Comparison of ENCODE assay signal across 9 cellular contexts in the genomic region with DNA sequence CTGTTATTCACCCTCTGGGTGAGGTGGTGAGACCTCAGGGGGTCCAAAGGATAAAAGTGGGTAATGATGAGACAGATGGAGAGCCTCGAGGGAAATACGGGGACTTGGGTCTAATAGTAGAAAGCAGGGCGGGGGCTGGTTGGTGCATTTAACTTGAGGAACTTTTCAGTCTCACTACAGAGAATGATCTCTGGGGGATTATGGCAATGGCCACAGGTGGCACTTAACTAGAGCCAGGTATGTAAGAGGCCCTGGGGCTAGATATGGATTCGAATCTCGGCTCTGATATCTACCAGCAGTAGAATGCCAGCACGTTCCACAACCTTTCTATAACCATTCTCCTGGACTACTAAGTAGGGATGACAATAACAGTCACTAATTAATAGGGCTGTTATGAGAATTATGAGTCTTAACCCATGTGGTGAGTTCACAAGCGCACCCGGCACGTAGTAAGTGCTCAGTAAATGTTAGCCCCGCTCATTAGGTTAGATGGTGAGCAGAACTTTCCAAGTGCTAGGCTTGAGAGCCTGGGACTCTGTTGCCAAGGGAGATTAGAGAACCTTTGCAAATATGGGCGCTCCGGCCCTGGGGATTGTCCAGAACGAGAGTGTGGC. TPM values are rescaled to one million over a fixed set of nuclear protein-coding genes. Genes with fewer than 3 reads are reported as not detected.
DNase-seq lines count a peak whose midpoint lies in the region; ATAC-seq and TF ChIP-seq lines count a peak whose summit lies in the region.
"Had no signal": no experiment of that assay in that cellular context is flagged by ENCODE, and none has a peak within 500 bp of the region (broad histone marks: within the 10 kb centered on the region; RNA-seq: fewer than 3 reads in every experiment).

No MANE protein-coding gene starts in this region.

- H3K36me3 Mint-ChIP-seq in Caco-2 (ENCODE audit: insufficient read depth, unreplicated experiment) (peaks cover 9% of the 10 kb centered on the region), osteocyte (ENCODE audit: unreplicated experiment) (no peaks in the 10 kb centered on the region)

- H3K4me3 ChIP-seq in Caco-2 (ENCODE audit: low read depth, low read length) (peak overlapping the region; percentile 82), ectodermal cell (ENCODE audit: insufficient read depth, low read depth, low read length) (peak overlapping the region; percentile 63)
- peak overlapping the region; percentile 46 for H3K4me3 ChIP-seq in Jurkat, Clone E6-1 (ENCODE audit: low read length)

- TSS peak; percentile 8 for BruUV-seq in Caco-2 (replicated peaks; lab: Mats Ljungman, UMichigan)

- H3K4me3 Mint-ChIP-seq in Caco-2 (ENCODE audit: unreplicated experiment) (peak overlapping the region; percentile 88), osteocyte (ENCODE audit: unreplicated experiment) (peak overlapping the region; percentile 64)

- H3K27ac Mint-ChIP-seq in Caco-2 (ENCODE audit: unreplicated experiment) (no peak overlapping the region), osteocyte (ENCODE audit: unreplicated experiment) (no peak overlapping the region)

- POLR2A ChIA-PET in Caco-2 (lab: Charles Lee) = no interaction called here

- DNase-seq in Caco-2 (no peak), osteocyte (ENCODE audit: extremely low spot score, unreplicated experiment) (no peak), NCI-H2227 (lab: John Stamatoyannopoulos, UW; ENCODE audit: unreplicated experiment) (no peak), ureter (ENCODE audit: low spot score) (no peak)
- DNase-seq in Jurkat, Clone E6-1 (ENCODE audit: low read depth, low spot score) = no peak
- DNase-seq: NCI-H1694 treated with DMSO at 0.1 percent for 48 hours had no signal

- H3K4me1 ChIP-seq in Caco-2 (peaks cover 28% of the 10 kb centered on the region), ectodermal cell (ENCODE audit: control insufficient read depth, insufficient read depth, low read length) (peaks cover 17% of the 10 kb centered on the region)

- no peak overlapping the region for H3K27ac ChIP-seq in ectodermal cell (ENCODE audit: insufficient read depth, low read depth, low read length, poor library complexity, severe bottlenecking)

- no peak for TF ChIP-seq CTCF in Caco-2 (IDR thresholded peaks at IDR 0.05; ENCODE audit: insufficient read depth in 1 of 2, low read depth in 1 of 2, low read length in 1 of 2, severe bottlenecking in 1 of 2, unreplicated experiment in 1 of 2)
- TF ChIP-seq CTCF in osteocyte (IDR thresholded peaks at IDR 0.05) = no peak

- CTCF ChIA-PET in Caco-2 (lab: Charles Lee) = interaction anchor here (0.6 to 0.7 kb wide), 2 partner anchors 415 to 728 kb away, joined by 3 to 9 read pairs; no protein-coding TSS in a partner anchor

- H3K27me3 Mint-ChIP-seq in Caco-2 (ENCODE audit: insufficient read depth, unreplicated experiment) (no peaks in the 10 kb centered on the region), osteocyte (ENCODE audit: unreplicated experiment) (peaks cover 75% of the 10 kb centered on the region)

- intact Hi-C loops in Caco-2 (cut with micrococcal nuclease; ENCODE audit: unreplicated experiment) = no loop called here

- H3K4me1 Mint-ChIP-seq in Caco-2 (ENCODE audit: low read depth, unreplicated experiment) (peaks cover 25% of the 10 kb centered on the region), osteocyte (ENCODE audit: unreplicated experiment) (peaks cover 14% of the 10 kb centered on the region)

- ATAC-seq in GM19324 (IDR thresholded peaks at IDR 0.05; ENCODE audit: low FRiP score, unreplicated experiment) (no peak), HG02870 (IDR thresholded peaks at IDR 0.05; ENCODE audit: unreplicated experiment) (no peak)

- H3K9me3 ChIP-seq in Caco-2 = no peaks in the 10 kb centered on the region
- H3K9me3 ChIP-seq in ectodermal cell (ENCODE audit: control insufficient read depth, low read length) = no peaks in the 10 kb centered on the region

- no peaks in the 10 kb centered on the region for H3K27me3 ChIP-seq in Caco-2 (replicated peaks; ENCODE audit: control insufficient read depth, insufficient read depth, low read length)
- peaks cover 63% of the 10 kb centered on the region for H3K27me3 ChIP-seq in ectodermal cell (ENCODE audit: control insufficient read depth, insufficient read depth, low read length, poor library complexity, severe bottlenecking)

- 63 to 69% methylated on average over 13 of the region's 13 CpGs for WGBS in ectodermal cell, 2 experiments

- H3K36me3 ChIP-seq in Caco-2 (ENCODE audit: control insufficient read depth, insufficient read depth, low read length) (no peaks in the 10 kb centered on the region), ectodermal cell (ENCODE audit: control insufficient read depth, insufficient read depth, low read length) (no peaks in the 10 kb centered on the region)

- H3K9me3 Mint-ChIP-seq in Caco-2 (ENCODE audit: unreplicated experiment) (no peaks in the 10 kb centered on the region), osteocyte (ENCODE audit: unreplicated experiment) (no peaks in the 10 kb centered on the region)

RNA-seq across cellular contexts. Expression of a gene that starts 0.9 kb away (rescaled TPM):
- total RNA-seq in Caco-2 (2022) (41.3 and 47.7 TPM in 2 replicates), osteocyte (0.32 and 1.1 TPM in 2 replicates), ureter (10.3 TPM)
- 1.5 TPM for polyA plus RNA-seq in Jurkat, Clone E6-1 (2012; ENCODE audit: insufficient read depth, insufficient read length)
- 4.8 TPM for polyA plus RNA-seq in ectodermal cell (2013, experiment 1 of 4)
- polyA plus RNA-seq in ectodermal cell (2013, experiment 2 of 4) = 4.2 TPM
- 5.4 TPM for polyA plus RNA-seq in ectodermal cell (2013, experiment 3 of 4)
- polyA plus RNA-seq in ectodermal cell (2013, experiment 4 of 4) = 7.1 TPM
